In the genomic region with DNA sequence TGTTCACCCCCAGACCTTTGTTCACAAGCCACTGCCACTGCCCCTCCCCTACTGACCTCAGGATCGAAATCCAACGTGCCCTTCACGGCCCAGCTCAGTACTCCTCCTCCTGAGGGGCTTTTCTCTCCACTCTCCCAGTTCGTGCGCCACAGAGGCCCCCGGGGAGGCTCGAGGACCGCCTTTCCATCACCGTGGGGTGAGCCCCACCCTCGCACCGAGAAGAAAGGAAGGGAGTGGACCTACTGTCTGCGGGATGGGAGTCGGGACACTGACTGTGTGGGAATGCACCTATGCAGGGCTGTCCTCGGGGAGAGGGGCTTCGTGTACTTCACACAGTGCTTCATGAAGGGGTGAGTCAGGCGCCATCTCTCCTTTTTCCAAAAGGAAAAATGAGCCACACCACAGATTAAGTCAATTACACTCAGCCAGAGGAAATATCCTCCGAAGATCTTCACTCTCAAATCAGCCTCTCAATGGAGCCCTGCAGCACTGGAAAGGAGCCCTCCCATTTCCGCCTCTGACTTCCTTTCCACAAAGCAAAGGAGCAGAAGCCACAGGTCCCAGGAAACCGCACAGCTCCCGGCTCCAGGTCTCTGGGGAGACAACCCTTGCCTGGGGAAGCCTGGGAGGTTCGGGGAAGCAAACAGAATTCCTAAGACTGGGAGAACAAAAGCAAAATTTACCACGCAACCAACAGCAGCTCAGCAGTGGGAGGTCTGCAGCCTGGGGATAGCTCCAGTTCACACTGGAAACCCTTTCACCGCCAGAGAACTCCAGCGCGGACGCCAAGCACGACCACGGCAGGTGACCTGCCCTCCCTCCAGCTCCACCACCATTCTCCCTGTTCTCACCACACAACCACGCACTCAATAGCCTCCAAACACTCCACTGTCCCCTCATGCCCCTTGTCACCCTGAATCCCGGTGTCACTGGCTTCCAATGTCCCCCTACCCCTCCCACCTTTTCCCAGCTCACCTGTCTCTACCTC, we compare ENCODE assay signal across 23 cellular contexts. TPM values are rescaled to one million over a fixed set of nuclear protein-coding genes. Genes with fewer than 3 reads are reported as not detected.
DNase-seq lines count a peak whose midpoint lies in the region; ATAC-seq and TF ChIP-seq lines count a peak whose summit lies in the region.
"Had no signal": no experiment of that assay in that cellular context is flagged by ENCODE, and none has a peak within 500 bp of the region (broad histone marks: within the 10 kb centered on the region; RNA-seq: fewer than 3 reads in every experiment).

No MANE protein-coding gene starts in this region.

- no peak overlapping the region for H3K27ac ChIP-seq in right cardiac atrium (ENCODE audit: low read length)
- H3K27ac ChIP-seq in gastrocnemius medialis = peak overlapping the region in 3 of 4 donors; percentile 9 to 43 (median 27)
- H3K27ac ChIP-seq: C4-2B, foreskin keratinocyte, testis, uterus had no signal

- no peak for TF ChIP-seq POLR2A in gastrocnemius medialis (IDR thresholded peaks at IDR 0.05)

- H3K4me3 ChIP-seq in choroid plexus epithelial cell (ENCODE audit: low read depth, low read length) (peak overlapping the region; percentile 35), right cardiac atrium (ENCODE audit: low read length) (no peak overlapping the region), gastrocnemius medialis (no peak overlapping the region)
- H3K4me3 ChIP-seq: testis, uterus had no signal

- in situ Hi-C loops in gastrocnemius medialis (cut with MboI; ENCODE audit: low sequenced_read_pairs in 4 of 4) = no loop called here

- H3K9me3 Mint-ChIP-seq in activated naive CD4-positive, alpha-beta T cell treated with anti-CD3 and anti-CD28 coated beads for 36 hours = peaks cover 32% of the 10 kb centered on the region

- no peaks in the 10 kb centered on the region for H3K4me1 ChIP-seq in right cardiac atrium (ENCODE audit: control insufficient read depth, insufficient read depth, low read length)
- no peaks in the 10 kb centered on the region for H3K4me1 ChIP-seq in gastrocnemius medialis
- H3K4me1 ChIP-seq: foreskin keratinocyte, testis, uterus had no signal

- DNase-seq in NCI-H2107 (lab: John Stamatoyannopoulos, UW) = peak; percentile 32
- peak; percentile 14 for DNase-seq in choroid plexus epithelial cell (ENCODE audit: low read depth)
- no peak for DNase-seq in right cardiac atrium
- no peak for DNase-seq in gastrocnemius medialis
- DNase-seq in activated naive CD4-positive, alpha-beta T cell treated with anti-CD3 and anti-CD28 coated beads for 36 hours = no peak
- DNase-seq in AML-193 (lab: John Stamatoyannopoulos, UW) = no peak
- DNase-seq in DMS79 treated with DMSO at 0.1 percent for 48 hours (lab: John Stamatoyannopoulos, UW) = no peak
- DNase-seq: activated B cell treated with CpG ODN at 0.5 μM for 24 hours; activated CD8-positive, alpha-beta memory T cell treated with anti-CD3 and anti-CD28 coated beads, Interleukin-2, amount 50 U/mL, for 4 hours; activated naive CD8-positive, alpha-beta T cell treated with anti-CD3 and anti-CD28 coated beads for 36 hours; erythroblast; foreskin keratinocyte; kidney; NCI-H1105; NCI-H1930; NCI-H2227 treated with DMSO at 0.1 percent for 48 hours; stimulated activated CD4-positive, alpha-beta T cell treated with anti-CD3 and anti-CD28 coated beads, Interleukin-4, amount 100 ng/mL, for 24 hours; stimulated activated naive B cell treated with anti-CD40 and anti-IgM and Interleukin-4, amounts not matched to agents 10 μg/mL and 1 μg/mL and 100 μg/mL, for 72 hours; T-helper 9 cell; testis; uterus had no signal

- H3K9me3 ChIP-seq in right cardiac atrium (ENCODE audit: control insufficient read depth, low read length) (no peaks in the 10 kb centered on the region), gastrocnemius medialis (no peaks in the 10 kb centered on the region)
- H3K9me3 ChIP-seq: testis had no signal

- H3K4me1 Mint-ChIP-seq in activated naive CD4-positive, alpha-beta T cell treated with anti-CD3 and anti-CD28 coated beads for 36 hours (ENCODE audit: low read depth) = no peaks in the 10 kb centered on the region
- H3K4me1 Mint-ChIP-seq: activated B cell treated with CpG ODN at 0.5 μM for 24 hours had no signal

- intact Hi-C loops in right cardiac atrium (cut with DNase I) = no loop called here
- intact Hi-C loops in gastrocnemius medialis (cut with DNase I; ENCODE audit: low total_unique reads) = no loop called here
- intact Hi-C loops in activated naive CD4-positive, alpha-beta T cell treated with anti-CD3 and anti-CD28 coated beads for 36 hours (cut with micrococcal nuclease) = no loop called here

- no peaks in the 10 kb centered on the region for H3K27me3 ChIP-seq in right cardiac atrium (ENCODE audit: control insufficient read depth, insufficient read depth)
- no peaks in the 10 kb centered on the region for H3K27me3 ChIP-seq in gastrocnemius medialis
- H3K27me3 ChIP-seq: foreskin keratinocyte, testis, uterus had no signal

- CTCF ChIA-PET in activated naive CD4-positive, alpha-beta T cell treated with anti-CD3 and anti-CD28 coated beads for 36 hours (lab: Charles Lee) = no interaction called here

- 74% methylated on average over 30 of the region's 30 CpGs for WGBS in right cardiac atrium

- no peak overlapping the region for H3K27ac Mint-ChIP-seq in activated naive CD4-positive, alpha-beta T cell treated with anti-CD3 and anti-CD28 coated beads for 36 hours
- H3K27ac Mint-ChIP-seq: activated B cell treated with CpG ODN at 0.5 μM for 24 hours; activated naive CD8-positive, alpha-beta T cell treated with anti-CD3 and anti-CD28 coated beads for 36 hours; stimulated activated naive B cell treated with anti-CD40 and anti-IgM and Interleukin-4, amounts not matched to agents 10 μg/mL and 1 μg/mL and 100 μg/mL, for 72 hours had no signal

- H3K4me3 Mint-ChIP-seq in activated naive CD4-positive, alpha-beta T cell treated with anti-CD3 and anti-CD28 coated beads for 36 hours = no peak overlapping the region
- H3K4me3 Mint-ChIP-seq: activated B cell treated with CpG ODN at 0.5 μM for 24 hours; activated naive CD8-positive, alpha-beta T cell treated with anti-CD3 and anti-CD28 coated beads for 36 hours; stimulated activated naive B cell treated with anti-CD40 and anti-IgM and Interleukin-4, amounts not matched to agents 10 μg/mL and 1 μg/mL and 100 μg/mL, for 72 hours had no signal

- no peaks in the 10 kb centered on the region for H3K36me3 ChIP-seq in gastrocnemius medialis
- H3K36me3 ChIP-seq: uterus had no signal

- no peak for TF ChIP-seq CTCF in choroid plexus epithelial cell (conservative IDR thresholded peaks at IDR 0.05; ENCODE audit: low read depth, low read length)
- no peak for TF ChIP-seq CTCF in gastrocnemius medialis (IDR thresholded peaks at IDR 0.05 in 4 of 5, conservative IDR thresholded peaks at IDR 0.05 in 1 of 5)

- no peaks in the 10 kb centered on the region for H3K27me3 Mint-ChIP-seq in activated naive CD4-positive, alpha-beta T cell treated with anti-CD3 and anti-CD28 coated beads for 36 hours (ENCODE audit: low read depth)
- H3K27me3 Mint-ChIP-seq: activated B cell treated with CpG ODN at 0.5 μM for 24 hours; activated naive CD8-positive, alpha-beta T cell treated with anti-CD3 and anti-CD28 coated beads for 36 hours; IgD-negative memory B cell; stimulated activated naive B cell treated with anti-CD40 and anti-IgM and Interleukin-4, amounts not matched to agents 10 μg/mL and 1 μg/mL and 100 μg/mL, for 72 hours had no signal

- ATAC-seq in right cardiac atrium (peak; percentile 47 to 51), gastrocnemius medialis (no peak)
- ATAC-seq: foreskin keratinocyte; stimulated activated naive B cell treated with anti-CD40 and anti-IgM and Interleukin-4, amounts not matched to agents 10 μg/mL and 1 μg/mL and 100 μg/mL, for 72 hours had no signal

- H3K36me3 Mint-ChIP-seq in activated naive CD4-positive, alpha-beta T cell treated with anti-CD3 and anti-CD28 coated beads for 36 hours (ENCODE audit: low read depth) = peaks cover 63% of the 10 kb centered on the region

RNA-seq across cellular contexts. Expression of a gene that starts 21.6 kb away (rescaled TPM):
- total RNA-seq in right cardiac atrium (10 to 100 TPM; 11.7 to 30.4 (median 17.4) TPM), gastrocnemius medialis (10 to 100 TPM in 2 of 4 donors, 1 to 10 TPM in 2; 3.9 to 16.6 (median 12.3) TPM)
- polyA plus RNA-seq in right cardiac atrium = 17.1 TPM
- 10 to 100 TPM; 44.8 to 49.9 TPM for total RNA-seq in activated naive CD4-positive, alpha-beta T cell treated with anti-CD3 and anti-CD28 coated beads for 36 hours

Comparison
In these comparisons a context has a peak if more than half of its experiments do, and no peak if none do; other contexts are left out.
1. DNase-seq: peak in NCI-H2107 (single experiment) and choroid plexus epithelial cell (single experiment); none in right cardiac atrium (0 of 3), gastrocnemius medialis (0 of 2), activated naive CD4-positive, alpha-beta T cell treated with anti-CD3 and anti-CD28 coated beads for 36 hours (single experiment), AML-193 (0 of 2) and DMS79 treated with DMSO at 0.1 percent for 48 hours (single experiment).
2. ATAC-seq: peak in right cardiac atrium (2 of 2); none in gastrocnemius medialis (0 of 2).